In genomic region chr7:149444260-149444659, GRCh38 we compare ENCODE assay signal across 15 cellular contexts.
"Had no signal": no experiment of that assay in that cellular context is flagged by ENCODE, and none has a peak within 500 bp of the region (broad histone marks: within the 10 kb centered on the region; RNA-seq: fewer than 3 reads in every experiment).

No MANE protein-coding gene starts in this region.

- H3K4me3 Mint-ChIP-seq: activated CD4-positive, alpha-beta T cell treated with anti-CD3 and anti-CD28 coated beads for 36 hours; brain; nephron progenitor cell had no signal

- H3K4me3 ChIP-seq: left lung, suprapubic skin, transverse colon had no signal

- H3K9me3 ChIP-seq: left lung, suprapubic skin, transverse colon had no signal

- H3K4me1 ChIP-seq: left lung, suprapubic skin, transverse colon had no signal

- H3K27me3 Mint-ChIP-seq: activated CD4-positive, alpha-beta T cell treated with anti-CD3 and anti-CD28 coated beads for 36 hours; brain had no signal

- H3K27ac ChIP-seq: left lung, suprapubic skin, transverse colon had no signal

- H3K27ac Mint-ChIP-seq: activated CD4-positive, alpha-beta T cell treated with anti-CD3 and anti-CD28 coated beads for 36 hours; brain had no signal

- H3K9me3 Mint-ChIP-seq: brain, nephron progenitor cell had no signal

- H3K27me3 ChIP-seq: left lung, suprapubic skin, transverse colon had no signal

- H3K4me1 Mint-ChIP-seq: brain, nephron progenitor cell had no signal

- DNase-seq: activated CD4-positive, alpha-beta T cell treated with anti-CD3 and anti-CD28 coated beads for 36 hours; activated CD4-positive, alpha-beta T cell treated with anti-CD3 and anti-CD28 coated beads, Interleukin-2, amount 50 U/mL, for 48 hours; activated naive CD4-positive, alpha-beta T cell; central memory CD4-positive, alpha-beta T cell; foreskin melanocyte; left lung; nephron progenitor cell; nucleus accumbens; posterior cingulate gyrus; retina; stimulated activated naive CD8-positive, alpha-beta T cell treated with anti-CD3 and anti-CD28 coated beads, Interleukin-15, Interleukin-2, amounts not matched to agents 100 U/mL and 50 U/mL, for 24 hours; T1000; transverse colon had no signal

- ATAC-seq: activated CD4-positive, alpha-beta T cell treated with anti-CD3 and anti-CD28 coated beads for 36 hours; left lung; stimulated activated naive CD8-positive, alpha-beta T cell treated with anti-CD3 and anti-CD28 coated beads, Interleukin-15, Interleukin-2, amounts not matched to agents 100 U/mL and 50 U/mL, for 24 hours had no signal
